7 cellular contexts compared by ENCODE assay signal in the genomic region with DNA sequence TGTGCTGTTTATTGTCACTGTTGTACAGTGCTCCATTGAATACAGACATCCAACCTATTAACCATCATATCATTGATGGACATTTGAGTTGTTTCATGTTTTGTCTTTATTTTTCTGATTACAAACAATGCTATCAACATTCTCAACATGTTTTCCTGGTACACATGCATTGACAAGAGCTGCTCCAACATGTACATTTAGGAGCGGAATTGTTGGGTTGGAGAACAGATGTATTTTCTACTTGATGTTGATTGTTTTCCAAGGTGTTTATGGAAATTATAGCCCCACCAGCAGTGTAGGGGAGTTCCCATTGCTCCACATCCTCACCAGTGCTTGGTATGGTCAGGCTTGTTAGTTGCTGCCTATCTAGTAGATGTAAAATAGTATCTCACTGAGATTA.
"Had no signal": no experiment of that assay in that cellular context is flagged by ENCODE, and none has a peak within 500 bp of the region (broad histone marks: within the 10 kb centered on the region; RNA-seq: fewer than 3 reads in every experiment).

No MANE protein-coding gene starts in this region.

- H3K9ac ChIP-seq: KMS-11 had no signal

- ATAC-seq: HepG2, K562 had no signal

- H3K27ac ChIP-seq: HL-60, KMS-11 had no signal

- DNase-seq: IMR-90, KBM-7, KG1 had no signal

- H3K4me3 ChIP-seq: K562 had no signal

- H3K4me2 ChIP-seq: KMS-11 had no signal
